8 cellular contexts compared by ENCODE assay signal in genomic region chr4:153142700-153143438, GRCh38.
A peak's percentile ranks its signal among the peaks of the same experiment; 100 is the strongest.
DNase-seq lines count a peak whose midpoint lies in the region; TF ChIP-seq lines count a peak whose summit lies in the region.

No MANE protein-coding gene starts in this region.

- peak; percentile 92 to 94 for TF ChIP-seq RAD21 in liver (IDR thresholded peaks at IDR 0.05)

- H3K4me3 ChIP-seq in H7 (ENCODE audit: insufficient read depth, low read depth, low read length) (no peak overlapping the region), liver (ENCODE audit: low read depth in 1 of 3, low read length in 3 of 3) (peak overlapping the region in 2 of 3 donors; percentile 15)

- H3K36me3 ChIP-seq in H7 (replicated peaks; ENCODE audit: control insufficient read depth, insufficient read depth, low read length) (no peaks in the 10 kb centered on the region), liver (ENCODE audit: control insufficient read depth in 4 of 4, insufficient read depth in 3 of 4, low read depth in 1 of 4, low read length in 3 of 4) (no peaks in the 10 kb centered on the region)

- no peak overlapping the region for H3K9ac ChIP-seq in liver (ENCODE audit: low read depth in 1 of 2, low read length in 2 of 2)

- peak overlapping the region; percentile 13; the same call in 1 of the 2 replicates for H3K27ac ChIP-seq in VCaP
- no peak overlapping the region for H3K27ac ChIP-seq in liver (ENCODE audit: low read depth in 1 of 2, low read length in 2 of 2)

- DNase-seq in AML-193 (lab: John Stamatoyannopoulos, UW) (peak; percentile 61 to 66), H7 (peak; percentile 70), NCI-H2171 treated with DMSO at 0.1 percent for 48 hours (lab: John Stamatoyannopoulos, UW) (peak; percentile 85), dermis microvascular lymphatic vessel endothelial cell (ENCODE audit: low read depth in 2 of 2) (peak; percentile 61 to 76), mesenteric fat pad (ENCODE audit: low spot score) (no peak)
- DNase-seq in stimulated activated CD8-positive, alpha-beta memory T cell treated with anti-CD3 and anti-CD28 coated beads, Interleukin-15, amount 100 ng/mL, for 1 hour (ENCODE audit: low read depth) = peak; percentile 19

- H3K27me3 ChIP-seq in H7 (ENCODE audit: control insufficient read depth, insufficient read depth, low read length) (no peaks in the 10 kb centered on the region), liver (ENCODE audit: control insufficient read depth in 4 of 4, insufficient read depth in 4 of 4, low read length in 3 of 4) (no peaks in the 10 kb centered on the region)

- peak; percentile 92 for TF ChIP-seq CTCF in VCaP (conservative IDR thresholded peaks at IDR 0.05)
- peak; percentile 78 for TF ChIP-seq CTCF in liver (IDR thresholded peaks at IDR 0.05; ENCODE audit: low read depth, low read length, missing input control)

- H3K9me3 ChIP-seq in liver (ENCODE audit: control insufficient read depth in 4 of 4, low read length in 3 of 4) = no peaks in the 10 kb centered on the region

- WGBS in liver = 42% methylated on average over 7 of the region's 7 CpGs

- peaks cover 3 to 7% (median 6%) of the 10 kb centered on the region in 4 donors for H3K4me1 ChIP-seq in liver (ENCODE audit: control insufficient read depth in 4 of 4, insufficient read depth in 4 of 4, low read length in 3 of 4)

TF ChIP-seq in liver, 16 proteins besides CTCF, POLR2A, EP300 and RAD21:
- TF ChIP-seq SP1 (IDR thresholded peaks at IDR 0.05) = no peak
- TF ChIP-seq MAX (IDR thresholded peaks at IDR 0.05) = no peak
- TF ChIP-seq NR2F2 (IDR thresholded peaks at IDR 0.05) = no peak
- no peak for TF ChIP-seq HNF4G (IDR thresholded peaks at IDR 0.05)
- no peak for TF ChIP-seq EGR1 (IDR thresholded peaks at IDR 0.05; ENCODE audit: low read depth in 2 of 2)
- TF ChIP-seq FOXA1 (IDR thresholded peaks at IDR 0.05) = no peak
- no peak for TF ChIP-seq ATF3 (IDR thresholded peaks at IDR 0.05)
- no peak for TF ChIP-seq RXRA (IDR thresholded peaks at IDR 0.05)
- no peak for TF ChIP-seq JUND (IDR thresholded peaks at IDR 0.05)
- TF ChIP-seq, protein P1, sequence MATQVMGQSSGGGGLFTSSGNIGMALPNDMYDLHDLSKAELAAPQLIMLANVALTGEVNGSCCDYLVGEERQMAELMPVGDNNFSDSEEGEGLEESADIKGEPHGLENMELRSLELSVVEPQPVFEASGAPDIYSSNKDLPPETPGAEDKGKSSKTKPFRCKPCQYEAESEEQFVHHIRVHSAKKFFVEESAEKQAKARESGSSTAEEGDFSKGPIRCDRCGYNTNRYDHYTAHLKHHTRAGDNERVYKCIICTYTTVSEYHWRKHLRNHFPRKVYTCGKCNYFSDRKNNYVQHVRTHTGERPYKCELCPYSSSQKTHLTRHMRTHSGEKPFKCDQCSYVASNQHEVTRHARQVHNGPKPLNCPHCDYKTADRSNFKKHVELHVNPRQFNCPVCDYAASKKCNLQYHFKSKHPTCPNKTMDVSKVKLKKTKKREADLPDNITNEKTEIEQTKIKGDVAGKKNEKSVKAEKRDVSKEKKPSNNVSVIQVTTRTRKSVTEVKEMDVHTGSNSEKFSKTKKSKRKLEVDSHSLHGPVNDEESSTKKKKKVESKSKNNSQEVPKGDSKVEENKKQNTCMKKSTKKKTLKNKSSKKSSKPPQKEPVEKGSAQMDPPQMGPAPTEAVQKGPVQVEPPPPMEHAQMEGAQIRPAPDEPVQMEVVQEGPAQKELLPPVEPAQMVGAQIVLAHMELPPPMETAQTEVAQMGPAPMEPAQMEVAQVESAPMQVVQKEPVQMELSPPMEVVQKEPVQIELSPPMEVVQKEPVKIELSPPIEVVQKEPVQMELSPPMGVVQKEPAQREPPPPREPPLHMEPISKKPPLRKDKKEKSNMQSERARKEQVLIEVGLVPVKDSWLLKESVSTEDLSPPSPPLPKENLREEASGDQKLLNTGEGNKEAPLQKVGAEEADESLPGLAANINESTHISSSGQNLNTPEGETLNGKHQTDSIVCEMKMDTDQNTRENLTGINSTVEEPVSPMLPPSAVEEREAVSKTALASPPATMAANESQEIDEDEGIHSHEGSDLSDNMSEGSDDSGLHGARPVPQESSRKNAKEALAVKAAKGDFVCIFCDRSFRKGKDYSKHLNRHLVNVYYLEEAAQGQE (IDR thresholded peaks at IDR 0.05) = no peak
- no peak for TF ChIP-seq TAF1 (conservative IDR thresholded peaks at IDR 0.05)
- no peak for TF ChIP-seq FOXA2 (IDR thresholded peaks at IDR 0.05)
- TF ChIP-seq HNF4A (conservative IDR thresholded peaks at IDR 0.05) = no peak
- TF ChIP-seq GABPA (IDR thresholded peaks at IDR 0.05 in 1 of 2, conservative IDR thresholded peaks at IDR 0.05 in 1 of 2) = no peak
- TF ChIP-seq YY1 (IDR thresholded peaks at IDR 0.05) = no peak
- no peak for TF ChIP-seq ZBTB33 (IDR thresholded peaks at IDR 0.05)
